ENCODE assay signal across 1 cellular context in genomic region chr20:47666304-47666703, GRCh38.
TF ChIP-seq lines count a peak whose summit lies in the region.

No MANE protein-coding gene starts in this region.

TF ChIP-seq in H1, 55 proteins besides CTCF, POLR2A, EP300 and RAD21 (continued from another document):
- TF ChIP-seq RNF2 (IDR thresholded peaks at IDR 0.05; ENCODE audit: borderline replicate concordance, low read depth, low read length, missing control alignments, poor library complexity, severe bottlenecking) (no peak), CBX8 (IDR thresholded peaks at IDR 0.05; ENCODE audit: borderline replicate concordance, low read depth, low read length) (no peak), RFX5 (IDR thresholded peaks at IDR 0.05; ENCODE audit: borderline replicate concordance, low read depth, low read length) (no peak), E2F6 (IDR thresholded peaks at IDR 0.05) (no peak), GABPA (IDR thresholded peaks at IDR 0.05; ENCODE audit: borderline replicate concordance, insufficient read depth, low read length) (no peak), POU5F1 (IDR thresholded peaks at IDR 0.05; ENCODE audit: low read depth, low read length) (no peak)
